ENCODE assay signal across 1 cellular context in genomic region chr5:111615054-111615453, GRCh38.
TF ChIP-seq lines count a peak whose summit lies in the region.

No MANE protein-coding gene starts in this region.

TF ChIP-seq in liver, 16 proteins besides CTCF, POLR2A, EP300 and RAD21 (continued from another document):
- TF ChIP-seq ZBTB33 (IDR thresholded peaks at IDR 0.05) (no peak), EGR1 (IDR thresholded peaks at IDR 0.05; ENCODE audit: low read depth in 2 of 2) (no peak)
